ENCODE assay signal across 4 cellular contexts in genomic region chr2:126293962-126294361, GRCh38.
A peak's percentile ranks its signal among the peaks of the same experiment; 100 is the strongest.
DNase-seq lines count a peak whose midpoint lies in the region; ATAC-seq, FAIRE-seq and TF ChIP-seq lines count a peak whose summit lies in the region.
"Not testable (repeated sequence)": the region's sequence is repeated elsewhere in the genome, so short reads cannot be mapped to it uniquely, and the experiment has no call there.

No MANE protein-coding gene starts in this region.

- H3K27me3 ChIP-seq in K562 (ENCODE audit: control insufficient read depth in 2 of 2, insufficient read depth in 2 of 2, low read length in 2 of 2); HepG2 (ENCODE audit: control insufficient read depth in 1 of 2, insufficient read depth in 2 of 2, low read length in 2 of 2): not testable (repeated sequence)

- not testable (repeated sequence) for TF ChIP-seq POLR2A in K562 (conservative IDR thresholded peaks at IDR 0.05); HepG2 (IDR thresholded peaks at IDR 0.05; ENCODE audit: insufficient read depth in 1 of 2, low read depth in 2 of 2, low read length in 2 of 2)

- H3K4me1 ChIP-seq in HEK293 (ENCODE audit: control insufficient read depth, insufficient read depth, low read length); K562 (replicated peaks in 1 of 2; ENCODE audit: control insufficient read depth in 2 of 2, insufficient read depth in 2 of 2, low read length in 2 of 2); HepG2 (ENCODE audit: insufficient read depth, low read length): not testable (repeated sequence)

- not testable (repeated sequence) for H2AFZ ChIP-seq in K562 (ENCODE audit: low read depth, low read length); HepG2 (ENCODE audit: low read length)

- not testable (repeated sequence) for DNase-seq in K562 (ENCODE audit: extremely low read depth in 1 of 4, low spot score in 3 of 4); HepG2 (ENCODE audit: low spot score); neural crest cell (ENCODE audit: low read depth, low spot score)

- not testable (repeated sequence) for H3K4me3 ChIP-seq in HEK293 (ENCODE audit: low read depth, low read length); K562; HepG2 (replicated peaks in 1 of 3; ENCODE audit: insufficient read depth in 1 of 3, low read depth in 2 of 3, low read length in 3 of 3)

- H3K79me2 ChIP-seq in K562 (ENCODE audit: control insufficient read depth, insufficient read depth, low read length); HepG2 (ENCODE audit: insufficient read depth, low read length): not testable (repeated sequence)

- no CpG with 5 or more reads among the region's 1 CpG for WGBS in K562 (ENCODE audit: insufficient coverage, low coverage, missing lambda C conversion rate)
- 15% methylated on average over 1 of the region's 1 CpG for WGBS in HepG2 (ENCODE audit: low lambda C conversion rate)

- not testable (repeated sequence) for H3K9me1 ChIP-seq in K562 (ENCODE audit: control insufficient read depth, insufficient read depth, low read length)

- peak overlapping the region; percentile 83 for H3K27ac Mint-ChIP-seq in neural crest cell (ENCODE audit: unreplicated experiment)

- not testable (repeated sequence) for H3K4me1 Mint-ChIP-seq in neural crest cell

- not testable (repeated sequence) for H3K36me3 ChIP-seq in HEK293 (ENCODE audit: control insufficient read depth in 2 of 2, insufficient read depth in 1 of 2, low read length in 2 of 2); K562 (ENCODE audit: control insufficient read depth, insufficient read depth, low read length); HepG2 (replicated peaks in 1 of 2; ENCODE audit: control insufficient read depth in 1 of 2, insufficient read depth in 2 of 2, low read length in 2 of 2)

- not testable (repeated sequence) for H3K9me3 Mint-ChIP-seq in neural crest cell

- intact Hi-C loops in K562 (cut with micrococcal nuclease); HepG2 (cut with micrococcal nuclease; ENCODE audit: unreplicated experiment): not testable (repeated sequence)

- not testable (repeated sequence) for H3K9me3 ChIP-seq in HEK293 (ENCODE audit: control insufficient read depth, insufficient read depth, low read depth, low read length); K562 (replicated peaks; ENCODE audit: control insufficient read depth, insufficient read depth, low read depth, low read length); HepG2 (ENCODE audit: low read length)

- H3K4me2 ChIP-seq in K562 (ENCODE audit: insufficient read depth, low read length); HepG2 (ENCODE audit: low read depth, low read length): not testable (repeated sequence)

- CTCF ChIA-PET in HEK293 (lab: Yijun Ruan, JAX); K562 (lab: Yijun Ruan, JAX; ENCODE audit: low intra/inter-chr PET ratio); HepG2 (lab: Yijun Ruan, JAX; ENCODE audit: low intra/inter-chr PET ratio, low total read pairs): not testable (repeated sequence)

- H3K27me3 Mint-ChIP-seq in neural crest cell (ENCODE audit: low read depth): not testable (repeated sequence)

- in situ Hi-C loops in K562 (cut with MboI); HepG2 (cut with HindIII; ENCODE audit: extremely low pct_ligation_motif_present, low pct_unique_long_range_greater_than_20kb): not testable (repeated sequence)

- H3K9ac ChIP-seq in K562 (ENCODE audit: insufficient read depth in 1 of 2, low read depth in 2 of 2, low read length in 2 of 2); HepG2 (ENCODE audit: insufficient read depth, low read depth, low read length): not testable (repeated sequence)

- not testable (repeated sequence) for H3K36me3 Mint-ChIP-seq in neural crest cell (ENCODE audit: low read depth)

- TF ChIP-seq CTCF in HEK293 (tag by site-specific recombination; IDR thresholded peaks at IDR 0.05); K562 (IDR thresholded peaks at IDR 0.05 in 2 of 3, conservative IDR thresholded peaks at IDR 0.05 in 1 of 3; ENCODE audit: insufficient read depth in 2 of 3, low read depth in 1 of 3, low read length in 3 of 3); HepG2 (CRISPR knock-in tag; IDR thresholded peaks at IDR 0.05); neural crest cell (conservative IDR thresholded peaks at IDR 0.05): not testable (repeated sequence)

- H4K20me1 ChIP-seq in K562 (replicated peaks; ENCODE audit: control insufficient read depth, insufficient read depth, low read length); HepG2 (ENCODE audit: insufficient read depth, low read length): not testable (repeated sequence)

- not testable (repeated sequence) for FAIRE-seq in K562 (lab: Jason Lieb, UNC); HepG2 (lab: Jason Lieb, UNC)

- POLR2A ChIA-PET in HEK293 (lab: Yijun Ruan, JAX); HepG2 (lab: Yijun Ruan, JAX): not testable (repeated sequence)
- POLR2A ChIA-PET in K562 (lab: Yijun Ruan, JAX): interaction anchor here (0.6 to 0.7 kb wide), 2 partner anchors 14 to 549 kb away, joined by 3 to 4 read pairs; no protein-coding TSS in a partner anchor

- ATAC-seq in K562, HepG2: not testable (repeated sequence)

- BruUV-seq in K562 (replicated peaks; lab: Mats Ljungman, UMichigan); HepG2 (replicated peaks; lab: Mats Ljungman, UMichigan): not testable (repeated sequence)

- TF ChIP-seq EP300 in K562 (IDR thresholded peaks at IDR 0.05; ENCODE audit: low read length); HepG2 (IDR thresholded peaks at IDR 0.05; ENCODE audit: low read depth in 2 of 2, low read length in 2 of 2); HepG2 (CRISPR knock-in tag; IDR thresholded peaks at IDR 0.05; ENCODE audit: borderline replicate concordance): not testable (repeated sequence)

- H3K4me3 Mint-ChIP-seq in neural crest cell: not testable (repeated sequence)

- not testable (repeated sequence) for TF ChIP-seq RAD21 in K562 (CRISPR knock-in tag; conservative IDR thresholded peaks at IDR 0.05 in 1 of 2, IDR thresholded peaks at IDR 0.05 in 1 of 2); HepG2 (CRISPR knock-in tag; IDR thresholded peaks at IDR 0.05)

- H3K27ac ChIP-seq in HEK293 (ENCODE audit: extremely low read depth, low read depth, low read length); K562 (ENCODE audit: extremely low read depth, low read depth, low read length); HepG2 (ENCODE audit: extremely low read length, insufficient read depth, low read length): not testable (repeated sequence)

TF ChIP-seq in HEK293, 187 proteins besides CTCF, POLR2A, EP300 and RAD21:
- TF ChIP-seq ZNF146 (tag by site-specific recombination; IDR thresholded peaks at IDR 0.05): peak; percentile 57

TF ChIP-seq in K562, 482 proteins besides CTCF, POLR2A, EP300 and RAD21:
- peak; percentile 57 for TF ChIP-seq ZNF146 (CRISPR knock-in tag; IDR thresholded peaks at IDR 0.05; ENCODE audit: unreplicated experiment)

TF ChIP-seq in HepG2, 621 proteins besides CTCF, POLR2A, EP300 and RAD21:
- TF ChIP-seq ZNF260 (CRISPR knock-in tag; IDR thresholded peaks at IDR 0.05; ENCODE audit: borderline replicate concordance, low read depth): 0 out of 2 replicates have a peak, but pooled peaks have one; percentile 51
